1 cellular context compared by ENCODE assay signal in the genomic region with DNA sequence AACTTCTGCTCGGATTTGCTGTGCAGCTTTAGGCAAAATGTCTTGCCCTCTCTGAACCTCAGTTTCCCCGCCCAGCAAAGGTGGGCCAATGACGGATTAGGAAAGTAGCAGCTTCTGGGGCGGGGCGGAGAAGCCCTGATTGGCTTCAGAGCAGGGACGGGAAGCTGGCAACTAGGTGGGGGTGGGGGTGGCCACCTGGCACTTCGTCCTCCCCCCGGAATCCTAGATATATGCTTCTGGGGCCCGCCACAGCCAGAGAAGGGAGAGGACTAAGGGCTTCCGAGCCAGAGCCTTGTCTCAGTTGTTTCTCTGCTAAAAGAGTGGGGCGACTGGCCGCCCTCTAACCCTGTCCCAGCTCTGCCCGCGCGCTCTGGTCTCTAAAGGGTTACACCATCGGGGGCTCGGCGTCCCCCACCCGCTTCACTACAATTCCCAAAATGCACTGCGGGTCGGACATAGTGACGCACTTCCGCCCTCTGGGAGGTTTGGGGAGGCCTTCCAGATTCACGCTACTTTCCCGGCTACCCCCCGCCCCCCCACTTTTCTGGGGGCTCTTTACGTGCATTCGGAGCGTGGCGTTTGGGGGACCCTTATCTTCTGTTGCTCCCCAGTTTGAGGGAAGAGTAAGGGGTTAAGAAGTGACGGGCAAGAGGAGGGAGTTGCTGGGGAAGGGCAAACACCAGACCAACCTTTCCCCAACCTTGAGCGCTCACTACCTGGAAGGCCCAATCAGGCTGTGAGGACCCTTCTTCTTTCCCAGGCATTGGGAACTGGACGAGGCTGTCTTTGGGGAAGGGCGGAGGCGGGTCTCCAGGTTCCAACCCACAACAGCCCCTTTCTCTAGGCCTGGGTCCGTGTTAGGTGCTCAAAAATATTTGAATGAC.
TF ChIP-seq lines count a peak whose summit lies in the region.

No MANE protein-coding gene starts in this region.

TF ChIP-seq in HepG2, 621 proteins besides CTCF, POLR2A, EP300 and RAD21 (continued from another document and continues in another):
- TF ChIP-seq ATF7 (IDR thresholded peaks at IDR 0.05) = no peak
- TF ChIP-seq ATF7 (CRISPR knock-in tag; IDR thresholded peaks at IDR 0.05) = no peak
- peak; percentile 9 for TF ChIP-seq HNRNPLL (IDR thresholded peaks at IDR 0.05; ENCODE audit: low read depth, low read length, poor library complexity, severe bottlenecking)
- TF ChIP-seq ZNF83 (CRISPR knock-in tag; IDR thresholded peaks at IDR 0.05; ENCODE audit: borderline replicate concordance) = 0 out of 2 replicates have a peak, but pooled peaks have one; percentile 46
- TF ChIP-seq MYC (CRISPR knock-in tag; IDR thresholded peaks at IDR 0.05; ENCODE audit: borderline replicate concordance) = peak; percentile 47; the same call in 1 of the 2 replicates
- TF ChIP-seq IRF2 (CRISPR knock-in tag; IDR thresholded peaks at IDR 0.05) = peak; percentile 84
- TF ChIP-seq CREM (IDR thresholded peaks at IDR 0.05) = peak; percentile 97
- TF ChIP-seq CREM (CRISPR knock-in tag; IDR thresholded peaks at IDR 0.05) = peak; percentile 42; the same call in 1 of the 2 replicates
- no peak for TF ChIP-seq ZNF33B (CRISPR knock-in tag; IDR thresholded peaks at IDR 0.05)
- TF ChIP-seq, protein P1, sequence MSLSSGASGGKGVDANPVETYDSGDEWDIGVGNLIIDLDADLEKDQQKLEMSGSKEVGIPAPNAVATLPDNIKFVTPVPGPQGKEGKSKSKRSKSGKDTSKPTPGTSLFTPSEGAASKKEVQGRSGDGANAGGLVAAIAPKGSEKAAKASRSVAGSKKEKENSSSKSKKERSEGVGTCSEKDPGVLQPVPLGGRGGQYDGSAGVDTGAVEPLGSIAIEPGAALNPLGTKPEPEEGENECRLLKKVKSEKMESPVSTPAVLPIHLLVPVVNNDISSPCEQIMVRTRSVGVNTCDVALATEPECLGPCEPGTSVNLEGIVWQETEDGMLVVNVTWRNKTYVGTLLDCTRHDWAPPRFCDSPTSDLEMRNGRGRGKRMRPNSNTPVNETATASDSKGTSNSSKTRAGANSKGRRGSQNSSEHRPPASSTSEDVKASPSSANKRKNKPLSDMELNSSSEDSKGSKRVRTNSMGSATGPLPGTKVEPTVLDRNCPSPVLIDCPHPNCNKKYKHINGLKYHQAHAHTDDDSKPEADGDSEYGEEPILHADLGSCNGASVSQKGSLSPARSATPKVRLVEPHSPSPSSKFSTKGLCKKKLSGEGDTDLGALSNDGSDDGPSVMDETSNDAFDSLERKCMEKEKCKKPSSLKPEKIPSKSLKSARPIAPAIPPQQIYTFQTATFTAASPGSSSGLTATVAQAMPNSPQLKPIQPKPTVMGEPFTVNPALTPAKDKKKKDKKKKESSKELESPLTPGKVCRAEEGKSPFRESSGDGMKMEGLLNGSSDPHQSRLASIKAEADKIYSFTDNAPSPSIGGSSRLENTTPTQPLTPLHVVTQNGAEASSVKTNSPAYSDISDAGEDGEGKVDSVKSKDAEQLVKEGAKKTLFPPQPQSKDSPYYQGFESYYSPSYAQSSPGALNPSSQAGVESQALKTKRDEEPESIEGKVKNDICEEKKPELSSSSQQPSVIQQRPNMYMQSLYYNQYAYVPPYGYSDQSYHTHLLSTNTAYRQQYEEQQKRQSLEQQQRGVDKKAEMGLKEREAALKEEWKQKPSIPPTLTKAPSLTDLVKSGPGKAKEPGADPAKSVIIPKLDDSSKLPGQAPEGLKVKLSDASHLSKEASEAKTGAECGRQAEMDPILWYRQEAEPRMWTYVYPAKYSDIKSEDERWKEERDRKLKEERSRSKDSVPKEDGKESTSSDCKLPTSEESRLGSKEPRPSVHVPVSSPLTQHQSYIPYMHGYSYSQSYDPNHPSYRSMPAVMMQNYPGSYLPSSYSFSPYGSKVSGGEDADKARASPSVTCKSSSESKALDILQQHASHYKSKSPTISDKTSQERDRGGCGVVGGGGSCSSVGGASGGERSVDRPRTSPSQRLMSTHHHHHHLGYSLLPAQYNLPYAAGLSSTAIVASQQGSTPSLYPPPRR (CRISPR knock-in tag; IDR thresholded peaks at IDR 0.05; ENCODE audit: borderline replicate concordance) = peak; percentile 26; the same call in 1 of the 2 replicates
- TF ChIP-seq ZMYM3 (CRISPR knock-in tag; IDR thresholded peaks at IDR 0.05) = peak; percentile 98
- TF ChIP-seq SRSF1 (optimal IDR thresholded peaks at IDR 0.05; ENCODE audit: low read depth, low read length) = peak; percentile 99
- TF ChIP-seq ZNF670 (CRISPR knock-in tag; IDR thresholded peaks at IDR 0.05; ENCODE audit: borderline replicate concordance) = no peak
- TF ChIP-seq, protein P2, sequence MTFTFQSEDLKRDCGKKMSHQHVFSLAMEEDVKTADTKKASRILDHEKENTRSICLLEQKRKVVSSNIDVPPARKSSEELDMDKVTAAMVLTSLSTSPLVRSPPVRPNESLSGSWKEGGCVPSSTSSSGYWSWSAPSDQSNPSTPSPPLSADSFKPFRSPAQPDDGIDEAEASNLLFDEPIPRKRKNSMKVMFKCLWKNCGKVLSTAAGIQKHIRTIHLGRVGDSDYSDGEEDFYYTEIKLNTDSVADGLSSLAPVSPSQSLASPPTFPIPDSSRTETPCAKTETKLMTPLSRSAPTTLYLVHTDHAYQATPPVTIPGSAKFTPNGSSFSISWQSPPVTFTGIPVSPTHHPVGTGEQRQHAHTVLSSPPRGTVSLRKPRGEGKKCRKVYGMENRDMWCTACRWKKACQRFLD (CRISPR knock-in tag; IDR thresholded peaks at IDR 0.05; ENCODE audit: borderline replicate concordance) = 0 out of 2 replicates have a peak, but pooled peaks have one; percentile 49
- TF ChIP-seq SALL2 (CRISPR knock-in tag; IDR thresholded peaks at IDR 0.05) = peak; percentile 81
- TF ChIP-seq ZNF782 (CRISPR knock-in tag; IDR thresholded peaks at IDR 0.05; ENCODE audit: borderline replicate concordance) = peak; percentile 77; the same call in 1 of the 2 replicates
- TF ChIP-seq SMC3 (IDR thresholded peaks at IDR 0.05; ENCODE audit: low read length) = peak; percentile 10; the same call in 1 of the 2 replicates
- TF ChIP-seq ZNF205 (CRISPR knock-in tag; IDR thresholded peaks at IDR 0.05) = peak; percentile 100
- TF ChIP-seq, protein P3, sequence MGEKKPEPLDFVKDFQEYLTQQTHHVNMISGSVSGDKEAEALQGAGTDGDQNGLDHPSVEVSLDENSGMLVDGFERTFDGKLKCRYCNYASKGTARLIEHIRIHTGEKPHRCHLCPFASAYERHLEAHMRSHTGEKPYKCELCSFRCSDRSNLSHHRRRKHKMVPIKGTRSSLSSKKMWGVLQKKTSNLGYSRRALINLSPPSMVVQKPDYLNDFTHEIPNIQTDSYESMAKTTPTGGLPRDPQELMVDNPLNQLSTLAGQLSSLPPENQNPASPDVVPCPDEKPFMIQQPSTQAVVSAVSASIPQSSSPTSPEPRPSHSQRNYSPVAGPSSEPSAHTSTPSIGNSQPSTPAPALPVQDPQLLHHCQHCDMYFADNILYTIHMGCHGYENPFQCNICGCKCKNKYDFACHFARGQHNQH (CRISPR knock-in tag; IDR thresholded peaks at IDR 0.05) = peak; percentile 39
- TF ChIP-seq, protein P4, sequence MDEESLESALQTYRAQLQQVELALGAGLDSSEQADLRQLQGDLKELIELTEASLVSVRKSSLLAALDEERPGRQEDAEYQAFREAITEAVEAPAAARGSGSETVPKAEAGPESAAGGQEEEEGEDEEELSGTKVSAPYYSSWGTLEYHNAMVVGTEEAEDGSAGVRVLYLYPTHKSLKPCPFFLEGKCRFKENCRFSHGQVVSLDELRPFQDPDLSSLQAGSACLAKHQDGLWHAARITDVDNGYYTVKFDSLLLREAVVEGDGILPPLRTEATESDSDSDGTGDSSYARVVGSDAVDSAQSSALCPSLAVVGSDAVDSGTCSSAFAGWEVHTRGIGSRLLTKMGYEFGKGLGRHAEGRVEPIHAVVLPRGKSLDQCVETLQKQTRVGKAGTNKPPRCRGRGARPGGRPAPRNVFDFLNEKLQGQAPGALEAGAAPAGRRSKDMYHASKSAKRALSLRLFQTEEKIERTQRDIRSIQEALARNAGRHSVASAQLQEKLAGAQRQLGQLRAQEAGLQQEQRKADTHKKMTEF (CRISPR knock-in tag; IDR thresholded peaks at IDR 0.05) = 0 out of 2 replicates have a peak, but pooled peaks have one; percentile 24
- no peak for TF ChIP-seq IKZF1 (IDR thresholded peaks at IDR 0.05)
- TF ChIP-seq, protein P5, sequence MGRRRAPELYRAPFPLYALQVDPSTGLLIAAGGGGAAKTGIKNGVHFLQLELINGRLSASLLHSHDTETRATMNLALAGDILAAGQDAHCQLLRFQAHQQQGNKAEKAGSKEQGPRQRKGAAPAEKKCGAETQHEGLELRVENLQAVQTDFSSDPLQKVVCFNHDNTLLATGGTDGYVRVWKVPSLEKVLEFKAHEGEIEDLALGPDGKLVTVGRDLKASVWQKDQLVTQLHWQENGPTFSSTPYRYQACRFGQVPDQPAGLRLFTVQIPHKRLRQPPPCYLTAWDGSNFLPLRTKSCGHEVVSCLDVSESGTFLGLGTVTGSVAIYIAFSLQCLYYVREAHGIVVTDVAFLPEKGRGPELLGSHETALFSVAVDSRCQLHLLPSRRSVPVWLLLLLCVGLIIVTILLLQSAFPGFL (CRISPR knock-in tag; IDR thresholded peaks at IDR 0.05) = no peak
- no peak for TF ChIP-seq MIER2 (CRISPR knock-in tag; IDR thresholded peaks at IDR 0.05)
- peak; percentile 51 for TF ChIP-seq ZNF263 (CRISPR knock-in tag; IDR thresholded peaks at IDR 0.05)
- 0 out of 2 replicates have a peak, but pooled peaks have one; percentile 3 for TF ChIP-seq HDAC1 (CRISPR knock-in tag; IDR thresholded peaks at IDR 0.05)
- TF ChIP-seq, protein P6, sequence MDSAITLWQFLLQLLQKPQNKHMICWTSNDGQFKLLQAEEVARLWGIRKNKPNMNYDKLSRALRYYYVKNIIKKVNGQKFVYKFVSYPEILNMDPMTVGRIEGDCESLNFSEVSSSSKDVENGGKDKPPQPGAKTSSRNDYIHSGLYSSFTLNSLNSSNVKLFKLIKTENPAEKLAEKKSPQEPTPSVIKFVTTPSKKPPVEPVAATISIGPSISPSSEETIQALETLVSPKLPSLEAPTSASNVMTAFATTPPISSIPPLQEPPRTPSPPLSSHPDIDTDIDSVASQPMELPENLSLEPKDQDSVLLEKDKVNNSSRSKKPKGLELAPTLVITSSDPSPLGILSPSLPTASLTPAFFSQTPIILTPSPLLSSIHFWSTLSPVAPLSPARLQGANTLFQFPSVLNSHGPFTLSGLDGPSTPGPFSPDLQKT (CRISPR knock-in tag; IDR thresholded peaks at IDR 0.05; ENCODE audit: borderline replicate concordance) = 0 out of 2 replicates have a peak, but pooled peaks have one; percentile 41
- peak; percentile 56; the same call in 1 of the 2 replicates for TF ChIP-seq ETV5 (CRISPR knock-in tag; IDR thresholded peaks at IDR 0.05; ENCODE audit: borderline replicate concordance)
- no peak for TF ChIP-seq ZNF567 (CRISPR knock-in tag; IDR thresholded peaks at IDR 0.05; ENCODE audit: borderline replicate concordance)
- peak; percentile 69 for TF ChIP-seq MEF2D (CRISPR knock-in tag; IDR thresholded peaks at IDR 0.05)
- TF ChIP-seq AGO1 (IDR thresholded peaks at IDR 0.05; ENCODE audit: low read depth, low read length, poor library complexity, severe bottlenecking) = peak; percentile 95
- TF ChIP-seq, protein P7, sequence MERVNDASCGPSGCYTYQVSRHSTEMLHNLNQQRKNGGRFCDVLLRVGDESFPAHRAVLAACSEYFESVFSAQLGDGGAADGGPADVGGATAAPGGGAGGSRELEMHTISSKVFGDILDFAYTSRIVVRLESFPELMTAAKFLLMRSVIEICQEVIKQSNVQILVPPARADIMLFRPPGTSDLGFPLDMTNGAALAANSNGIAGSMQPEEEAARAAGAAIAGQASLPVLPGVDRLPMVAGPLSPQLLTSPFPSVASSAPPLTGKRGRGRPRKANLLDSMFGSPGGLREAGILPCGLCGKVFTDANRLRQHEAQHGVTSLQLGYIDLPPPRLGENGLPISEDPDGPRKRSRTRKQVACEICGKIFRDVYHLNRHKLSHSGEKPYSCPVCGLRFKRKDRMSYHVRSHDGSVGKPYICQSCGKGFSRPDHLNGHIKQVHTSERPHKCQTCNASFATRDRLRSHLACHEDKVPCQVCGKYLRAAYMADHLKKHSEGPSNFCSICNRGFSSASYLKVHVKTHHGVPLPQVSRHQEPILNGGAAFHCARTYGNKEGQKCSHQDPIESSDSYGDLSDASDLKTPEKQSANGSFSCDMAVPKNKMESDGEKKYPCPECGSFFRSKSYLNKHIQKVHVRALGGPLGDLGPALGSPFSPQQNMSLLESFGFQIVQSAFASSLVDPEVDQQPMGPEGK (CRISPR knock-in tag; IDR thresholded peaks at IDR 0.05) = peak; percentile 98
- peak; percentile 65 for TF ChIP-seq NR2C2 (CRISPR knock-in tag; IDR thresholded peaks at IDR 0.05; ENCODE audit: borderline replicate concordance)
- TF ChIP-seq HOXA3 (CRISPR knock-in tag; IDR thresholded peaks at IDR 0.05) = peak; percentile 75; the same call in 1 of the 2 replicates
- 0 out of 2 replicates have a peak, but pooled peaks have one; percentile 19 for TF ChIP-seq SIX4 (CRISPR knock-in tag; IDR thresholded peaks at IDR 0.05)
- TF ChIP-seq ZNF430 (CRISPR knock-in tag; IDR thresholded peaks at IDR 0.05) = peak; percentile 79; the same call in 1 of the 2 replicates
- TF ChIP-seq ZNF761 (CRISPR knock-in tag; conservative IDR thresholded peaks at IDR 0.05) = peak; percentile 63; the same call in 1 of the 2 replicates
- TF ChIP-seq POLR2G (IDR thresholded peaks at IDR 0.05; ENCODE audit: low read depth, low read length) = peak; percentile 90
- TF ChIP-seq, protein P8, sequence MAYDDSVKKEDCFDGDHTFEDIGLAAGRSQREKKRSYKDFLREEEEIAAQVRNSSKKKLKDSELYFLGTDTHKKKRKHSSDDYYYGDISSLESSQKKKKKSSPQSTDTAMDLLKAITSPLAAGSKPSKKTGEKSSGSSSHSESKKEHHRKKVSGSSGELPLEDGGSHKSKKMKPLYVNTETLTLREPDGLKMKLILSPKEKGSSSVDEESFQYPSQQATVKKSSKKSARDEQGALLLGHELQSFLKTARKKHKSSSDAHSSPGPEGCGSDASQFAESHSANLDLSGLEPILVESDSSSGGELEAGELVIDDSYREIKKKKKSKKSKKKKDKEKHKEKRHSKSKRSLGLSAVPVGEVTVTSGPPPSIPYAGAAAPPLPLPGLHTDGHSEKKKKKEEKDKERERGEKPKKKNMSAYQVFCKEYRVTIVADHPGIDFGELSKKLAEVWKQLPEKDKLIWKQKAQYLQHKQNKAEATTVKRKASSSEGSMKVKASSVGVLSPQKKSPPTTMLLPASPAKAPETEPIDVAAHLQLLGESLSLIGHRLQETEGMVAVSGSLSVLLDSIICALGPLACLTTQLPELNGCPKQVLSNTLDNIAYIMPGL (CRISPR knock-in tag; IDR thresholded peaks at IDR 0.05; ENCODE audit: borderline replicate concordance in 1 of 2, low read depth in 1 of 2) = peak; percentile 68 to 80
- TF ChIP-seq, protein P9, sequence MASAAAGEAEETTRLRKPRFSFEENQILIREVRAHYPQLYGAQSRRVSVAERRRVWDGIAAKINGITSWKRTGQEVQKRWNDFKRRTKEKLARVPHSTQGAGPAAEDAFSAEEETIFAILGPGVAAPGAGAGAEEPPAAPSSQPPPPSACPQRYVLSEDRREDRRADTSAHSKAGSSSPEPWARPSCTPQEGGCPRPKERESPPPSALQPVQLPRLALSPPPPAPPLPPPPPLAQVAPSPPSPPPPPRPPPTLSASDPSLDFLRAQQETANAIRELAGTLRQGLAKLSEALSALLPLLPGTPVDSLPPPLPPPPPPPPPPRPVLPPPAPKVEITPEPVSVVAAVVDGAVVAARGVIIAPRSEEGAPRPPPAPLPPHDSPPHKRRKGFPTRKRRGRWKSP (CRISPR knock-in tag; IDR thresholded peaks at IDR 0.05) = 0 out of 2 replicates have a peak, but pooled peaks have one; percentile 66
- no peak for TF ChIP-seq RFXANK (CRISPR knock-in tag; IDR thresholded peaks at IDR 0.05)
- TF ChIP-seq ZBTB20 (CRISPR knock-in tag; IDR thresholded peaks at IDR 0.05; ENCODE audit: borderline replicate concordance, low read depth) = 0 out of 2 replicates have a peak, but pooled peaks have one; percentile 30
- TF ChIP-seq MXI1 (IDR thresholded peaks at IDR 0.05; ENCODE audit: borderline replicate concordance, low read depth, low read length) = peak; percentile 39; the same call in 1 of the 3 replicates
- peak; percentile 59; the same call in 1 of the 2 replicates for TF ChIP-seq HES4 (CRISPR knock-in tag; IDR thresholded peaks at IDR 0.05; ENCODE audit: borderline replicate concordance)
